Comparison of ENCODE assay signal across 15 cellular contexts in the genomic region with DNA sequence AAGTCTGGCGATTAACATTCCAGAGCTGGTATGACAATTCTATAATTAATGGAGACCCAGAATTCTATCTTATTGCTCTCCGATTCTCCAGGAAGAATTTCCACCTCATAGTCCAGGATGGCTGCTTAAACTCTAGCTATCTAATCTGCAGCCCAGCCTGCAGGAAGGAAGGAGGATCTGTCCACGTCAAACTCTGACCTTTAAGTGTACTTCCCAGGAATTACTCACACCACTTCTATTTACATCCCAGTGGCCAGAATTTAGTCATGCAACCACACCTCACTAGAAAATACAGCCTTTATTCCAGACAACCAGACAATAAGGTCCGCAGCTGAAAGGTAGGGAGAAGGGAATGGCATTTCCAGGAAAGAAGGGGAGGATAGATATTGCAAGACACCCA. TPM values are rescaled to one million over a fixed set of nuclear protein-coding genes. Genes with fewer than 3 reads are reported as not detected.
DNase-seq lines count a peak whose midpoint lies in the region; ATAC-seq and TF ChIP-seq lines count a peak whose summit lies in the region.
"Had no signal": no experiment of that assay in that cellular context is flagged by ENCODE, and none has a peak within 500 bp of the region (broad histone marks: within the 10 kb centered on the region; RNA-seq: fewer than 3 reads in every experiment).

No MANE protein-coding gene starts in this region.

- H4K20me1 ChIP-seq in neural progenitor cell (ENCODE audit: low read depth) = peaks cover 9% of the 10 kb centered on the region

- H3K27ac Mint-ChIP-seq in neural progenitor cell = no peak overlapping the region
- H3K27ac Mint-ChIP-seq: B cell, GM23338 had no signal

- peaks cover 15% of the 10 kb centered on the region for H3K4me1 Mint-ChIP-seq in neural progenitor cell

- H3K9ac ChIP-seq in neural progenitor cell = no peak overlapping the region

- no peak overlapping the region for H2AFZ ChIP-seq in neural progenitor cell (replicated peaks)
- H2AFZ ChIP-seq: GM23338 had no signal

- no peak overlapping the region for H3K27ac ChIP-seq in neural progenitor cell
- H3K27ac ChIP-seq: testis had no signal

- peaks cover 27% of the 10 kb centered on the region for H3K4me1 ChIP-seq in neural progenitor cell

- no peak for TF ChIP-seq CTCF in astrocyte of the spinal cord (IDR thresholded peaks at IDR 0.05; ENCODE audit: low read depth, low read length)
- no peak for TF ChIP-seq CTCF in neural progenitor cell (IDR thresholded peaks at IDR 0.05)

- H3K9me3 ChIP-seq in neural progenitor cell (ENCODE audit: low read depth) = peaks cover 3% of the 10 kb centered on the region
- H3K9me3 ChIP-seq: testis had no signal

- no peak overlapping the region for H3K4me3 Mint-ChIP-seq in neural progenitor cell
- H3K4me3 Mint-ChIP-seq: B cell, GM23338 had no signal

- H3K79me2 ChIP-seq in neural progenitor cell (ENCODE audit: low read depth) = peaks cover 12% of the 10 kb centered on the region

- peak; percentile 61 for DNase-seq in AG08396 (ENCODE audit: low spot score)
- DNase-seq in HT1080 (ENCODE audit: low read depth) = peak; percentile 90
- peak; percentile 49 for DNase-seq in astrocyte of the spinal cord (ENCODE audit: low read depth, low spot score)
- DNase-seq in kidney glomerular epithelial cell (lab: John Stamatoyannopoulos, UW) = peak; percentile 52
- no peak for DNase-seq in GM03348 (ENCODE audit: low spot score)
- no peak for DNase-seq in neural progenitor cell (ENCODE audit: low spot score)
- DNase-seq: activated CD4-positive, alpha-beta T cell treated with anti-CD3 and anti-CD28 coated beads, Interleukin-2, amount 50 U/mL, for 1 hour; activated gamma-delta T cell; NCI-H446; retina; testis had no signal

- ATAC-seq in HG03175 (IDR thresholded peaks at IDR 0.05; ENCODE audit: unreplicated experiment) (no peak), GM19397 (IDR thresholded peaks at IDR 0.05; ENCODE audit: unreplicated experiment) (no peak)
- ATAC-seq: GM23338 had no signal

- H3F3A ChIP-seq in neural progenitor cell (ENCODE audit: low read depth) = peaks cover 21% of the 10 kb centered on the region

- H3K36me3 ChIP-seq in neural progenitor cell = no peaks in the 10 kb centered on the region

- H3K4me3 ChIP-seq in astrocyte of the spinal cord (ENCODE audit: low read depth, low read length) (no peak overlapping the region), neural progenitor cell (no peak overlapping the region)
- H3K4me3 ChIP-seq: GM23338, testis had no signal

- no peak overlapping the region for H3K4me2 ChIP-seq in neural progenitor cell
- H3K4me2 ChIP-seq: GM23338 had no signal

- H3K9me3 Mint-ChIP-seq in neural progenitor cell = peaks cover 12% of the 10 kb centered on the region

- no peaks in the 10 kb centered on the region for H3K36me3 Mint-ChIP-seq in neural progenitor cell

- H3K27me3 Mint-ChIP-seq in neural progenitor cell (ENCODE audit: insufficient read depth, low read depth) = peaks cover 9% of the 10 kb centered on the region

- in situ Hi-C loops in astrocyte of the spinal cord (cut with HindIII; ENCODE audit: low sequenced_read_pairs) = no loop called here

- H3K27me3 ChIP-seq in neural progenitor cell = no peaks in the 10 kb centered on the region
- H3K27me3 ChIP-seq: testis had no signal

RNA-seq across cellular contexts. Expression of a gene that starts 3.5 kb away (rescaled TPM):
- total RNA-seq in HT1080 (2014; rRNA removed; shearing (Covaris generic)) = 20.5 and 33.6 TPM in 2 replicates
- 30.8 and 39.7 TPM in 2 replicates for polyA plus RNA-seq in HT1080 (2015; cell fraction: cytosol; rRNA removed)
- polyA plus RNA-seq in HT1080 (2015; cell fraction: nucleus; rRNA removed) = 14.3 and 16.4 TPM in 2 replicates
- 37.4 and 48.1 TPM in 2 replicates for total RNA-seq in neural progenitor cell (ENCODE audit: low replicate concordance)

Comparison
In these comparisons a context has a peak if more than half of its experiments do, and no peak if none do; other contexts are left out.
1. DNase-seq: peak in AG08396 (single experiment), HT1080 (single experiment), astrocyte of the spinal cord (single experiment) and kidney glomerular epithelial cell (single experiment); none in GM03348 (single experiment) and neural progenitor cell (single experiment).